ENCODE assay signal across 25 cellular contexts in the genomic region with DNA sequence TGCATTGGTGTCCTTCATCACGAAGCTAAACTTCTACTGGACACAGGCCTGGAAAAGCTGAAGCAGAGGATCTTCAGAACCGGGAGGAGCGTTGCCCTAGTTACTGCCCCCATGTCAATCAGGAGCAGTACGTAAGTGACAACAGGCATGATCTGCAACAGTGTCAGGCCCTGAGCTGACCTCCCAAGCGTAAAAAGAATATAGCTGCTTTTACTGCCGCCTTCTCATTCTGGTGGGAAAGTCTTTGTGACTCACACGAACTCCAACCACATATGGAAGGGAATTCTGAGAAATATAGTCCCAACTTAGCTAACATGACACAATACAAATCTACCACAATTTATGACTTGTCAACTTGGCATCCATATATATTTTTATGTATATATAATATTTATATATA.
A peak's percentile ranks its signal among the peaks of the same experiment; 100 is the strongest.
DNase-seq lines count a peak whose midpoint lies in the region; ATAC-seq and TF ChIP-seq lines count a peak whose summit lies in the region.
"Had no signal": no experiment of that assay in that cellular context is flagged by ENCODE, and none has a peak within 500 bp of the region (broad histone marks: within the 10 kb centered on the region; RNA-seq: fewer than 3 reads in every experiment).

No MANE protein-coding gene starts in this region.

- no peak overlapping the region for H2BK120ac ChIP-seq in neuronal stem cell (ENCODE audit: low read depth, low read length)

- no peak overlapping the region for H3K23ac ChIP-seq in neuronal stem cell (ENCODE audit: low read depth, low read length, poor library complexity)

- H2AK5ac ChIP-seq in neuronal stem cell (ENCODE audit: low read depth, low read length), result no peak overlapping the region

- CTCF ChIA-PET in SK-N-SH (lab: Yijun Ruan, JAX), result no interaction called here

- H4K20me1 ChIP-seq in SK-N-SH (ENCODE audit: insufficient read depth), result no peaks in the 10 kb centered on the region

- TF ChIP-seq CTCF in choroid plexus epithelial cell (conservative IDR thresholded peaks at IDR 0.05; ENCODE audit: low read depth, low read length) (no peak), SK-N-SH (IDR thresholded peaks at IDR 0.05) (no peak)

- H3K27ac ChIP-seq in neuronal stem cell (replicated peaks; ENCODE audit: low read length) (no peak overlapping the region), SK-N-SH (ENCODE audit: low read depth in 2 of 2, low read length in 1 of 2) (no peak overlapping the region)
- H3K27ac ChIP-seq: colonic mucosa, SJCRH30, upper lobe of left lung had no signal

- H3K18ac ChIP-seq in neuronal stem cell (ENCODE audit: low read length), result no peak overlapping the region

- H3K4me1 ChIP-seq in neuronal stem cell (ENCODE audit: control insufficient read depth in 2 of 2, insufficient read depth in 1 of 2, low read depth in 1 of 2, low read length in 2 of 2) (peaks cover 4 to 11% of the 10 kb centered on the region in 2 donors), SK-N-SH (ENCODE audit: control insufficient read depth in 1 of 2, insufficient read depth in 2 of 2, low read depth in 1 of 2, low read length in 1 of 2) (peaks cover 0 to 8% of the 10 kb centered on the region in 2 experiments; a peak in 2 of 4 replicates)
- H3K4me1 ChIP-seq: colonic mucosa, SJCRH30, upper lobe of left lung had no signal

- no peak for ATAC-seq in GM21423 (IDR thresholded peaks at IDR 0.05; ENCODE audit: unreplicated experiment)
- no peak for ATAC-seq in GM21786 (IDR thresholded peaks at IDR 0.05; ENCODE audit: unreplicated experiment)
- ATAC-seq: GM12878, left colon, Panc1 had no signal

- peaks cover 24% of the 10 kb centered on the region for H3F3A ChIP-seq in SK-N-SH (replicated peaks; ENCODE audit: insufficient read depth)

- H3K9ac ChIP-seq in neuronal stem cell (ENCODE audit: low read depth, low read length, poor library complexity), result no peak overlapping the region
- no peak overlapping the region for H3K9ac ChIP-seq in SK-N-SH

- H3K9me2 ChIP-seq in SK-N-SH, result no peaks in the 10 kb centered on the region

- no peaks in the 10 kb centered on the region for H3K79me1 ChIP-seq in neuronal stem cell (ENCODE audit: low read depth, low read length)

- no peaks in the 10 kb centered on the region for H3K27me3 ChIP-seq in neuronal stem cell (ENCODE audit: control insufficient read depth in 3 of 3, insufficient read depth in 3 of 3, low read depth in 1 of 3, low read length in 3 of 3)
- H3K27me3 ChIP-seq in SK-N-SH (ENCODE audit: insufficient read depth), result no peaks in the 10 kb centered on the region
- H3K27me3 ChIP-seq: colonic mucosa, SJCRH30, upper lobe of left lung had no signal

- TF ChIP-seq EP300 in SK-N-SH (IDR thresholded peaks at IDR 0.05; ENCODE audit: borderline replicate concordance in 1 of 2, low read depth in 1 of 2, low read length in 1 of 2), result no peak

- DNase-seq in EH (ENCODE audit: low read depth) (peak; percentile 44), MV-4-11 (lab: John Stamatoyannopoulos, UW) (peak; percentile 90), choroid plexus epithelial cell (ENCODE audit: low read depth) (peak; percentile 48), neuronal stem cell (ENCODE audit: low spot score) (no peak), SHP77 treated with DMSO at 0.1 percent for 48 hours (lab: John Stamatoyannopoulos, UW) (no peak), SK-N-SH (no peak)
- DNase-seq: activated CD4-positive, alpha-beta memory T cell treated with anti-CD3 and anti-CD28 coated beads, Interleukin-2, amount 10 ng/mL, durations not matched to agents 7 days and 5 days; activated CD4-positive, CD25-positive, alpha-beta regulatory T cell treated with anti-CD3 and anti-CD28 coated beads, Interleukin-2, amount 50 U/mL, for 72 hours; activated naive CD8-positive, alpha-beta T cell treated with anti-CD3 and anti-CD28 coated beads, Interleukin-2, amount 10 ng/mL, durations not matched to agents 7 days and 5 days; colonic mucosa; DMS53; endodermal cell; head of caudate nucleus; left colon; NCI-H1417 treated with DMSO at 0.1 percent for 48 hours; NCI-H2081 treated with DMSO at 0.1 percent for 48 hours; NCI-H446 treated with DMSO at 0.1 percent for 48 hours; SJCRH30; stimulated activated CD8-positive, alpha-beta memory T cell treated with anti-CD3 and anti-CD28 coated beads, Interleukin-4, amount 100 ng/mL, for 48 hours; T-helper 1 cell; upper lobe of left lung had no signal

- no peaks in the 10 kb centered on the region for H3K36me3 ChIP-seq in neuronal stem cell (replicated peaks in 1 of 2; ENCODE audit: control insufficient read depth in 2 of 2, insufficient read depth in 2 of 2, low read length in 2 of 2)
- H3K36me3 ChIP-seq in SK-N-SH (replicated peaks in 1 of 2; ENCODE audit: control insufficient read depth in 1 of 2, insufficient read depth in 2 of 2, low read length in 1 of 2), result no peaks in the 10 kb centered on the region
- H3K36me3 ChIP-seq: colonic mucosa, SJCRH30, upper lobe of left lung had no signal

- no peak overlapping the region for H2BK5ac ChIP-seq in neuronal stem cell (ENCODE audit: low read length)

- no peak overlapping the region for H3K14ac ChIP-seq in neuronal stem cell (ENCODE audit: low read length)

- no peak overlapping the region for H4K91ac ChIP-seq in neuronal stem cell (ENCODE audit: low read depth, low read length, poor library complexity)

- H2AFZ ChIP-seq in neuronal stem cell (ENCODE audit: low read length) (peak overlapping the region; percentile 30), SK-N-SH (ENCODE audit: low read depth) (no peak overlapping the region)

- no peak for TF ChIP-seq RAD21 in SK-N-SH (IDR thresholded peaks at IDR 0.05; ENCODE audit: low read length)

- no peak overlapping the region for H2BK12ac ChIP-seq in neuronal stem cell (ENCODE audit: low read length)

- H3K4ac ChIP-seq in neuronal stem cell (ENCODE audit: low read length), result no peak overlapping the region

- no CpG with 5 or more reads among the region's 7 CpGs for WGBS in neuronal stem cell (ENCODE audit: extremely low coverage in 2 of 2, insufficient read length in 2 of 2, insufficient replicate concordance in 1 of 2), 2 donors
- WGBS in SK-N-SH (ENCODE audit: low lambda C conversion rate), result 90% methylated on average over 6 of the region's 7 CpGs

- no peak overlapping the region for H3K4me3 ChIP-seq in choroid plexus epithelial cell (ENCODE audit: low read depth, low read length)
- H3K4me3 ChIP-seq in neuronal stem cell (ENCODE audit: low read length in 2 of 2), result peak overlapping the region in 1 of 2 donors; percentile 38
- H3K4me3 ChIP-seq in SK-N-SH (ENCODE audit: low read depth in 2 of 2, low read length in 1 of 2), result no peak overlapping the region
- H3K4me3 ChIP-seq: colonic mucosa, GM12878, SJCRH30, upper lobe of left lung had no signal

- H4K8ac ChIP-seq in neuronal stem cell (ENCODE audit: low read depth, low read length), result no peak overlapping the region

- POLR2A ChIA-PET in SK-N-SH (lab: Yijun Ruan, JAX), result no interaction called here

- H3K79me2 ChIP-seq in SK-N-SH (ENCODE audit: insufficient read depth), result no peaks in the 10 kb centered on the region

- H3K4me2 ChIP-seq in neuronal stem cell (ENCODE audit: insufficient read depth, low read length, poor library complexity, severe bottlenecking) (no peak overlapping the region), SK-N-SH (no peak overlapping the region)

- no peak overlapping the region for H2BK15ac ChIP-seq in neuronal stem cell (ENCODE audit: low read length)

- H3K9me3 ChIP-seq in neuronal stem cell (replicated peaks in 1 of 2; ENCODE audit: control insufficient read depth in 2 of 2, insufficient read depth in 1 of 2, low read depth in 1 of 2, low read length in 2 of 2), result no peaks in the 10 kb centered on the region
- no peaks in the 10 kb centered on the region for H3K9me3 ChIP-seq in SK-N-SH
- H3K9me3 ChIP-seq: colonic mucosa, SJCRH30, upper lobe of left lung had no signal

TF ChIP-seq in SK-N-SH, 30 proteins besides CTCF, POLR2A, EP300 and RAD21 (continues in another document):
- no peak for TF ChIP-seq SIN3A (IDR thresholded peaks at IDR 0.05; ENCODE audit: borderline replicate concordance, low read depth, low read length)
- TF ChIP-seq EZH2phosphoT487 (IDR thresholded peaks at IDR 0.05; ENCODE audit: borderline replicate concordance, low read depth), result no peak
- TF ChIP-seq, protein P1, sequence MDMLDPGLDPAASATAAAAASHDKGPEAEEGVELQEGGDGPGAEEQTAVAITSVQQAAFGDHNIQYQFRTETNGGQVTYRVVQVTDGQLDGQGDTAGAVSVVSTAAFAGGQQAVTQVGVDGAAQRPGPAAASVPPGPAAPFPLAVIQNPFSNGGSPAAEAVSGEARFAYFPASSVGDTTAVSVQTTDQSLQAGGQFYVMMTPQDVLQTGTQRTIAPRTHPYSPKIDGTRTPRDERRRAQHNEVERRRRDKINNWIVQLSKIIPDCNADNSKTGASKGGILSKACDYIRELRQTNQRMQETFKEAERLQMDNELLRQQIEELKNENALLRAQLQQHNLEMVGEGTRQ (IDR thresholded peaks at IDR 0.05; ENCODE audit: borderline replicate concordance, low read depth, low read length), result no peak
- TF ChIP-seq, protein P2, sequence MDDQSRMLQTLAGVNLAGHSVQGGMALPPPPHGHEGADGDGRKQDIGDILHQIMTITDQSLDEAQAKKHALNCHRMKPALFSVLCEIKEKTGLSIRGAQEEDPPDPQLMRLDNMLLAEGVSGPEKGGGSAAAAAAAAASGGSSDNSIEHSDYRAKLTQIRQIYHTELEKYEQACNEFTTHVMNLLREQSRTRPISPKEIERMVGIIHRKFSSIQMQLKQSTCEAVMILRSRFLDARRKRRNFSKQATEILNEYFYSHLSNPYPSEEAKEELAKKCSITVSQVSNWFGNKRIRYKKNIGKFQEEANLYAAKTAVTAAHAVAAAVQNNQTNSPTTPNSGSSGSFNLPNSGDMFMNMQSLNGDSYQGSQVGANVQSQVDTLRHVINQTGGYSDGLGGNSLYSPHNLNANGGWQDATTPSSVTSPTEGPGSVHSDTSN (IDR thresholded peaks at IDR 0.05), result no peak
- TF ChIP-seq, protein P3, sequence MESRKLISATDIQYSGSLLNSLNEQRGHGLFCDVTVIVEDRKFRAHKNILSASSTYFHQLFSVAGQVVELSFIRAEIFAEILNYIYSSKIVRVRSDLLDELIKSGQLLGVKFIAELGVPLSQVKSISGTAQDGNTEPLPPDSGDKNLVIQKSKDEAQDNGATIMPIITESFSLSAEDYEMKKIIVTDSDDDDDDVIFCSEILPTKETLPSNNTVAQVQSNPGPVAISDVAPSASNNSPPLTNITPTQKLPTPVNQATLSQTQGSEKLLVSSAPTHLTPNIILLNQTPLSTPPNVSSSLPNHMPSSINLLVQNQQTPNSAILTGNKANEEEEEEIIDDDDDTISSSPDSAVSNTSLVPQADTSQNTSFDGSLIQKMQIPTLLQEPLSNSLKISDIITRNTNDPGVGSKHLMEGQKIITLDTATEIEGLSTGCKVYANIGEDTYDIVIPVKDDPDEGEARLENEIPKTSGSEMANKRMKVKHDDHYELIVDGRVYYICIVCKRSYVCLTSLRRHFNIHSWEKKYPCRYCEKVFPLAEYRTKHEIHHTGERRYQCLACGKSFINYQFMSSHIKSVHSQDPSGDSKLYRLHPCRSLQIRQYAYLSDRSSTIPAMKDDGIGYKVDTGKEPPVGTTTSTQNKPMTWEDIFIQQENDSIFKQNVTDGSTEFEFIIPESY (IDR thresholded peaks at IDR 0.05; ENCODE audit: borderline replicate concordance, low read depth), result no peak
- TF ChIP-seq TAF1 (IDR thresholded peaks at IDR 0.05; ENCODE audit: borderline replicate concordance, low read depth, low read length), result no peak
- no peak for TF ChIP-seq YY1 (IDR thresholded peaks at IDR 0.05; ENCODE audit: low read depth)
- no peak for TF ChIP-seq GABPA (IDR thresholded peaks at IDR 0.05; ENCODE audit: low read depth)

Comparison
In these comparisons a context has a peak if more than half of its experiments do, and no peak if none do; other contexts are left out.
1. DNase-seq: peak in EH (single experiment), MV-4-11 (single experiment) and choroid plexus epithelial cell (single experiment); none in neuronal stem cell (single experiment), SHP77 treated with DMSO at 0.1 percent for 48 hours (single experiment) and SK-N-SH (single experiment).